In genomic region chr22:36052505-36052941, GRCh38 we compare ENCODE assay signal across 2 cellular contexts.
TF ChIP-seq lines count a peak whose summit lies in the region.

No MANE protein-coding gene starts in this region.

TF ChIP-seq in SK-N-SH, 30 proteins besides CTCF, POLR2A, EP300 and RAD21 (continued from another document):
- TF ChIP-seq FOXM1 (IDR thresholded peaks at IDR 0.05; ENCODE audit: low read depth) (no peak), JUND (IDR thresholded peaks at IDR 0.05) (no peak)
TF ChIP-seq in SK-N-SH: peak in this region for 0.

TF ChIP-seq in SK-N-SH treated with all-trans-retinoic acid at 6 μM for 48 hours, 23 proteins besides CTCF, POLR2A, EP300 and RAD21 (continued from another document):
- TF ChIP-seq, protein P1, sequence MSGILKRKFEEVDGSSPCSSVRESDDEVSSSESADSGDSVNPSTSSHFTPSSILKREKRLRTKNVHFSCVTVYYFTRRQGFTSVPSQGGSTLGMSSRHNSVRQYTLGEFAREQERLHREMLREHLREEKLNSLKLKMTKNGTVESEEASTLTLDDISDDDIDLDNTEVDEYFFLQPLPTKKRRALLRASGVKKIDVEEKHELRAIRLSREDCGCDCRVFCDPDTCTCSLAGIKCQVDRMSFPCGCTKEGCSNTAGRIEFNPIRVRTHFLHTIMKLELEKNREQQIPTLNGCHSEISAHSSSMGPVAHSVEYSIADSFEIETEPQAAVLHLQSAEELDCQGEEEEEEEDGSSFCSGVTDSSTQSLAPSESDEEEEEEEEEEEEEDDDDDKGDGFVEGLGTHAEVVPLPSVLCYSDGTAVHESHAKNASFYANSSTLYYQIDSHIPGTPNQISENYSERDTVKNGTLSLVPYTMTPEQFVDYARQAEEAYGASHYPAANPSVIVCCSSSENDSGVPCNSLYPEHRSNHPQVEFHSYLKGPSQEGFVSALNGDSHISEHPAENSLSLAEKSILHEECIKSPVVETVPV (CRISPR knock-in tag; IDR thresholded peaks at IDR 0.05) = no peak
